In the genomic region with DNA sequence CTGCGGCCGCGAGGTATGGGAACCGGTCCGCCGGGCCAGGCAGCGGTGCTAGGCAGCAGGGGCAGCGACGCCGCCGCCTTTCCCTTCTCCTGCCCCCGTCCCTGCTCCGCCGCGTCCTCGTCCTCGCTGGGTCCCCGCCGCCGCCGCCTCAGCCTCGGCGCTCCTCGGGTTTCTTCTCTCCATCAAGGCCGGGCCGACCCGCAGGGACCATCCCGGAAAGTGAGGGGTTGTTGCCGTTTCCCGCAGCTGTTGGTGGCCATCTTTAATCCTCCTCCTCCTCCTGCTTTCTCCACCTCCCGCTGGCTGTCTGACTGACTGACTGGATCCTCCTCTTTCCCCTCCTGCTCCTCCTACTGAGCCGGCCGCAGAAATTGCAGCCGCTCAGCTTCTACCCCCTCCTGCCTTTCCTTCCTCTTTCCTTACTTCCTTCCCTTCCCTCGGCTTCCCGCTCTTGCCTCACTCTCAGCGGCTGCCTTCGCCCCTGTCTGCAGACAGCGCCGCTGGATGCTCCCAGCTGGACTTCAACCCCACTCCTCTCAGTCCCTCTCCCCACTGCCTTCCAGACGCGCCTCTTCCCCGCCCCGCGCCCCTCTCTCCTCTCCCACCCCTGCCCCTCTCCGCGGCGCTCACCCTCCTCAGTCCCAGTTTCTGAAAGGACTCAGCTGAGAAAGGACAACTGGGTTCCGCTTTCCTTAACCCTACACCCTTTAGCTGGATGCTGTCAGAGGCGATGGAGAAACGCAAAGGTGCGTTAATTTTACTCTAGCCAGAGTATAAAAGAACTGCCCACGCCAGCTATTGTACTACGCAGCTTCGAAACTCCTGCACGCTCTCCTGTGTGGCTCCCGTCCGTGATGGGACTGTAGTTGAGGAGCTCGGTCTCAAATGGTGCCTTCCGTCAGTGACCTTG, we compare ENCODE assay signal across 8 cellular contexts. TPM values are rescaled to one million over a fixed set of nuclear protein-coding genes. Genes with fewer than 3 reads are reported as not detected.
DNase-seq lines count a peak whose midpoint lies in the region; ATAC-seq and TF ChIP-seq lines count a peak whose summit lies in the region.

A gene with protein sequence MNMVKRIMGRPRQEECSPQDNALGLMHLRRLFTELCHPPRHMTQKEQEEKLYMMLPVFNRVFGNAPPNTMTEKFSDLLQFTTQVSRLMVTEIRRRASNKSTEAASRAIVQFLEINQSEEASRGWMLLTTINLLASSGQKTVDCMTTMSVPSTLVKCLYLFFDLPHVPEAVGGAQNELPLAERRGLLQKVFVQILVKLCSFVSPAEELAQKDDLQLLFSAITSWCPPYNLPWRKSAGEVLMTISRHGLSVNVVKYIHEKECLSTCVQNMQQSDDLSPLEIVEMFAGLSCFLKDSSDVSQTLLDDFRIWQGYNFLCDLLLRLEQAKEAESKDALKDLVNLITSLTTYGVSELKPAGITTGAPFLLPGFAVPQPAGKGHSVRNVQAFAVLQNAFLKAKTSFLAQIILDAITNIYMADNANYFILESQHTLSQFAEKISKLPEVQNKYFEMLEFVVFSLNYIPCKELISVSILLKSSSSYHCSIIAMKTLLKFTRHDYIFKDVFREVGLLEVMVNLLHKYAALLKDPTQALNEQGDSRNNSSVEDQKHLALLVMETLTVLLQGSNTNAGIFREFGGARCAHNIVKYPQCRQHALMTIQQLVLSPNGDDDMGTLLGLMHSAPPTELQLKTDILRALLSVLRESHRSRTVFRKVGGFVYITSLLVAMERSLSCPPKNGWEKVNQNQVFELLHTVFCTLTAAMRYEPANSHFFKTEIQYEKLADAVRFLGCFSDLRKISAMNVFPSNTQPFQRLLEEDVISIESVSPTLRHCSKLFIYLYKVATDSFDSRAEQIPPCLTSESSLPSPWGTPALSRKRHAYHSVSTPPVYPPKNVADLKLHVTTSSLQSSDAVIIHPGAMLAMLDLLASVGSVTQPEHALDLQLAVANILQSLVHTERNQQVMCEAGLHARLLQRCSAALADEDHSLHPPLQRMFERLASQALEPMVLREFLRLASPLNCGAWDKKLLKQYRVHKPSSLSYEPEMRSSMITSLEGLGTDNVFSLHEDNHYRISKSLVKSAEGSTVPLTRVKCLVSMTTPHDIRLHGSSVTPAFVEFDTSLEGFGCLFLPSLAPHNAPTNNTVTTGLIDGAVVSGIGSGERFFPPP (N-terminal part only) (minus strand): TSS at position 309 of the 910 bp plus-strand sequence. CDS start 106,099 bp downstream, outside the sequence.

- H3K36me3 Mint-ChIP-seq in activated CD4-positive, alpha-beta T cell treated with anti-CD3 and anti-CD28 coated beads, Interleukin-2, amount 10 ng/mL, durations not matched to agents 7 days and 5 days (ENCODE audit: low read depth) = no peaks in the 10 kb centered on the region
- peaks cover 3% of the 10 kb centered on the region for H3K36me3 Mint-ChIP-seq in activated T-helper 1 cell treated with anti-CD3 and anti-CD28 coated beads, Interleukin-12 subunit alpha, Interleukin-12 subunit beta, Interleukin-2, Interleukin-4 antibody, amounts not matched to agents 30 ng/mL and 10 ng/mL and 1 ng/mL, durations not matched to agents 14 hours and 24 hours and 36 hours (ENCODE audit: low read depth)

- no peaks in the 10 kb centered on the region for H3K27me3 ChIP-seq in muscle layer of duodenum (ENCODE audit: low read depth, low read length)

- DNase-seq in activated CD4-positive, alpha-beta T cell treated with anti-CD3 and anti-CD28 coated beads, Interleukin-2, amount 10 ng/mL, durations not matched to agents 7 days and 5 days = no peak
- DNase-seq in activated CD4-positive, alpha-beta T cell treated with anti-CD3 and anti-CD28 coated beads for 1 hour = no peak
- peak; percentile 81 for DNase-seq in NCI-H446 treated with DMSO at 0.1 percent for 48 hours (lab: John Stamatoyannopoulos, UW)
- no peak for DNase-seq in activated T-helper 1 cell treated with anti-CD3 and anti-CD28 coated beads, Interleukin-12 subunit alpha, Interleukin-12 subunit beta, Interleukin-2, Interleukin-4 antibody, amounts not matched to agents 30 ng/mL and 10 ng/mL and 1 ng/mL, durations not matched to agents 14 hours and 24 hours and 36 hours (ENCODE audit: low spot score)
- DNase-seq in fibroblast of villous mesenchyme (ENCODE audit: low read depth) = peak; percentile 89
- DNase-seq in ureter (ENCODE audit: low spot score) = peak; percentile 92

- H3K36me3 ChIP-seq in muscle layer of duodenum (ENCODE audit: control insufficient read depth in 1 of 2, insufficient read depth in 2 of 2, low read length in 2 of 2) = no peaks in the 10 kb centered on the region

- TF ChIP-seq CTCF in fibroblast of villous mesenchyme (IDR thresholded peaks at IDR 0.05; ENCODE audit: insufficient read depth, low read depth, low read length) = peak; percentile 8

- POLR2A ChIA-PET in activated CD4-positive, alpha-beta T cell treated with anti-CD3 and anti-CD28 coated beads, Interleukin-2, amount 10 ng/mL, durations not matched to agents 7 days and 5 days (lab: Charles Lee) = no interaction called here

- peak within 1 kb of the TSS; percentile 86 for H3K4me3 ChIP-seq in fibroblast of villous mesenchyme (ENCODE audit: low read depth, low read length)
- peak within 1 kb of the TSS; percentile 88 to 92 for H3K4me3 ChIP-seq in muscle layer of duodenum (ENCODE audit: low read depth in 1 of 2, low read length in 2 of 2)

- H3K27ac ChIP-seq in muscle layer of duodenum (ENCODE audit: low read length) = peak within 1 kb of the TSS; percentile 85

- peaks cover 6 to 22% of the 10 kb centered on the region in 2 donors for H3K4me1 ChIP-seq in muscle layer of duodenum (ENCODE audit: control insufficient read depth in 1 of 2, insufficient read depth in 2 of 2, low read length in 2 of 2)

- intact Hi-C loops in activated T-helper 1 cell treated with anti-CD3 and anti-CD28 coated beads, Interleukin-12 subunit alpha, Interleukin-12 subunit beta, Interleukin-2, Interleukin-4 antibody, amounts not matched to agents 30 ng/mL and 10 ng/mL and 1 ng/mL, durations not matched to agents 14 hours and 24 hours and 36 hours (cut with micrococcal nuclease) = loop anchor here (5.0 kb wide), 1 partner anchor 469 kb away; a partner anchor contains a TSS

- peak within 1 kb of the TSS; percentile 71 for H3K4me3 Mint-ChIP-seq in activated CD4-positive, alpha-beta T cell treated with anti-CD3 and anti-CD28 coated beads, Interleukin-2, amount 10 ng/mL, durations not matched to agents 7 days and 5 days
- H3K4me3 Mint-ChIP-seq in activated T-helper 1 cell treated with anti-CD3 and anti-CD28 coated beads, Interleukin-12 subunit alpha, Interleukin-12 subunit beta, Interleukin-2, Interleukin-4 antibody, amounts not matched to agents 30 ng/mL and 10 ng/mL and 1 ng/mL, durations not matched to agents 14 hours and 24 hours and 36 hours = peak within 1 kb of the TSS; percentile 82

- peak; percentile 48 for ATAC-seq in HG03139 (IDR thresholded peaks at IDR 0.05; ENCODE audit: unreplicated experiment)

- no peak within 1 kb of the TSS for H3K27ac Mint-ChIP-seq in activated CD4-positive, alpha-beta T cell treated with anti-CD3 and anti-CD28 coated beads, Interleukin-2, amount 10 ng/mL, durations not matched to agents 7 days and 5 days
- H3K27ac Mint-ChIP-seq in activated T-helper 1 cell treated with anti-CD3 and anti-CD28 coated beads, Interleukin-12 subunit alpha, Interleukin-12 subunit beta, Interleukin-2, Interleukin-4 antibody, amounts not matched to agents 30 ng/mL and 10 ng/mL and 1 ng/mL, durations not matched to agents 14 hours and 24 hours and 36 hours = no peak within 1 kb of the TSS

- no peaks in the 10 kb centered on the region for H3K9me3 ChIP-seq in muscle layer of duodenum (ENCODE audit: control insufficient read depth in 1 of 2, low read length in 2 of 2)

- no peaks in the 10 kb centered on the region for H3K9me3 Mint-ChIP-seq in activated CD4-positive, alpha-beta T cell treated with anti-CD3 and anti-CD28 coated beads, Interleukin-2, amount 10 ng/mL, durations not matched to agents 7 days and 5 days
- no peaks in the 10 kb centered on the region for H3K9me3 Mint-ChIP-seq in activated T-helper 1 cell treated with anti-CD3 and anti-CD28 coated beads, Interleukin-12 subunit alpha, Interleukin-12 subunit beta, Interleukin-2, Interleukin-4 antibody, amounts not matched to agents 30 ng/mL and 10 ng/mL and 1 ng/mL, durations not matched to agents 14 hours and 24 hours and 36 hours

- peaks cover 39% of the 10 kb centered on the region for H3K27me3 Mint-ChIP-seq in activated CD4-positive, alpha-beta T cell treated with anti-CD3 and anti-CD28 coated beads, Interleukin-2, amount 10 ng/mL, durations not matched to agents 7 days and 5 days
- peaks cover 40% of the 10 kb centered on the region for H3K27me3 Mint-ChIP-seq in activated T-helper 1 cell treated with anti-CD3 and anti-CD28 coated beads, Interleukin-12 subunit alpha, Interleukin-12 subunit beta, Interleukin-2, Interleukin-4 antibody, amounts not matched to agents 30 ng/mL and 10 ng/mL and 1 ng/mL, durations not matched to agents 14 hours and 24 hours and 36 hours (ENCODE audit: insufficient read depth)

- peaks cover 14% of the 10 kb centered on the region for H3K4me1 Mint-ChIP-seq in activated CD4-positive, alpha-beta T cell treated with anti-CD3 and anti-CD28 coated beads, Interleukin-2, amount 10 ng/mL, durations not matched to agents 7 days and 5 days
- peaks cover 10% of the 10 kb centered on the region for H3K4me1 Mint-ChIP-seq in activated T-helper 1 cell treated with anti-CD3 and anti-CD28 coated beads, Interleukin-12 subunit alpha, Interleukin-12 subunit beta, Interleukin-2, Interleukin-4 antibody, amounts not matched to agents 30 ng/mL and 10 ng/mL and 1 ng/mL, durations not matched to agents 14 hours and 24 hours and 36 hours (ENCODE audit: low read depth)

- CTCF ChIA-PET in activated CD4-positive, alpha-beta T cell treated with anti-CD3 and anti-CD28 coated beads, Interleukin-2, amount 10 ng/mL, durations not matched to agents 7 days and 5 days (lab: Charles Lee) = no interaction called here

RNA-seq across cellular contexts. Expression of the gene that starts here (rescaled TPM):
- under 1 TPM; 0.62 to 0.89 TPM for total RNA-seq in activated CD4-positive, alpha-beta T cell treated with anti-CD3 and anti-CD28 coated beads, Interleukin-2, amount 10 ng/mL, durations not matched to agents 7 days and 5 days
- total RNA-seq in activated T-helper 1 cell treated with anti-CD3 and anti-CD28 coated beads, Interleukin-12 subunit alpha, Interleukin-12 subunit beta, Interleukin-2, Interleukin-4 antibody, amounts not matched to agents 30 ng/mL and 10 ng/mL and 1 ng/mL, durations not matched to agents 14 hours and 24 hours and 36 hours = 0.39 and 1.1 TPM in 2 replicates
- total RNA-seq in fibroblast of villous mesenchyme = 75.7 and 98.0 TPM in 2 replicates
- total RNA-seq in ureter = 136 TPM

Comparison
In these comparisons a context has a peak if more than half of its experiments do, and no peak if none do; other contexts are left out.
1. RNA of the gene that starts here (total RNA-seq): 136 TPM in ureter (single experiment) and 75.7 to 98.0 TPM in fibroblast of villous mesenchyme; 0.62 to 0.89 TPM in activated CD4-positive, alpha-beta T cell treated with anti-CD3 and anti-CD28 coated beads, Interleukin-2, amount 10 ng/mL, durations not matched to agents 7 days and 5 days and 0.39 to 1.1 TPM in activated T-helper 1 cell treated with anti-CD3 and anti-CD28 coated beads, Interleukin-12 subunit alpha, Interleukin-12 subunit beta, Interleukin-2, Interleukin-4 antibody, amounts not matched to agents 30 ng/mL and 10 ng/mL and 1 ng/mL, durations not matched to agents 14 hours and 24 hours and 36 hours; every median in the first group is over 10 times any median in the second.
2. DNase-seq: peak in NCI-H446 treated with DMSO at 0.1 percent for 48 hours (single experiment), fibroblast of villous mesenchyme (single experiment) and ureter (single experiment); none in activated CD4-positive, alpha-beta T cell treated with anti-CD3 and anti-CD28 coated beads, Interleukin-2, amount 10 ng/mL, durations not matched to agents 7 days and 5 days (single experiment), activated CD4-positive, alpha-beta T cell treated with anti-CD3 and anti-CD28 coated beads for 1 hour (single experiment) and activated T-helper 1 cell treated with anti-CD3 and anti-CD28 coated beads, Interleukin-12 subunit alpha, Interleukin-12 subunit beta, Interleukin-2, Interleukin-4 antibody, amounts not matched to agents 30 ng/mL and 10 ng/mL and 1 ng/mL, durations not matched to agents 14 hours and 24 hours and 36 hours (single experiment).